In the genomic region with DNA sequence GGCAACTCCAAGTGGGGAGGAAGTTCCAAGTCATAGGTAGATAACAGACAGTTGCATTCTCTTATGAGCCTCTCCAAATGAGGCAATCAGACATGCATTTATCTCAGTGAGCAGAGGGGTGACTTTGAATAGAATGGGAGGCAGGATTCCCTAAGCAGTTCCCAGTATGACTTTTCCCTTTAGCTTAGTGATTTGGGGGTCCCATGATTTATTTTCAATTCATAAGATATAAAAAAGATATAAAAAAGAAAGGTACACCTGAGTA, we compare ENCODE assay signal across 9 cellular contexts. TPM values are rescaled to one million over a fixed set of nuclear protein-coding genes. Genes with fewer than 3 reads are reported as not detected.
DNase-seq lines count a peak whose midpoint lies in the region; ATAC-seq and TF ChIP-seq lines count a peak whose summit lies in the region.
"Had no signal": no experiment of that assay in that cellular context is flagged by ENCODE, and none has a peak within 500 bp of the region (broad histone marks: within the 10 kb centered on the region; RNA-seq: fewer than 3 reads in every experiment).

No MANE protein-coding gene starts in this region.

- H2AK9ac ChIP-seq in IMR-90 (replicated peaks; ENCODE audit: low read depth, low read length, poor library complexity): no peak overlapping the region

- H3K36me3 ChIP-seq in IMR-90 (ENCODE audit: control insufficient read depth, insufficient read depth, low read length): peaks cover 1% of the 10 kb centered on the region
- H3K36me3 ChIP-seq in breast epithelium: no peaks in the 10 kb centered on the region
- H3K36me3 ChIP-seq in mucosa of stomach (ENCODE audit: control insufficient read depth, insufficient read depth, low read length): no peaks in the 10 kb centered on the region

- H3K27me3 ChIP-seq in IMR-90 (ENCODE audit: control insufficient read depth, insufficient read depth, low read length): no peaks in the 10 kb centered on the region
- no peaks in the 10 kb centered on the region for H3K27me3 ChIP-seq in breast epithelium
- no peaks in the 10 kb centered on the region for H3K27me3 ChIP-seq in mucosa of stomach (ENCODE audit: control insufficient read depth, insufficient read depth, low read length)

- H4K5ac ChIP-seq in IMR-90 (ENCODE audit: low read depth, low read length): no peak overlapping the region

- H3K9ac ChIP-seq in IMR-90 (ENCODE audit: low read depth, low read length) (peak overlapping the region; percentile 88; the same call in 1 of the 2 replicates), mucosa of stomach (ENCODE audit: low read length) (peak overlapping the region; percentile 95)

- H3K27ac ChIP-seq in IMR-90 (ENCODE audit: insufficient read depth, low read length): no peak overlapping the region
- H3K27ac ChIP-seq in breast epithelium: peak overlapping the region in 1 of 2 donors; percentile 95

- H3K56ac ChIP-seq in IMR-90 (ENCODE audit: extremely low read depth, insufficient read depth, low read length): no peak overlapping the region

- peaks cover 2% of the 10 kb centered on the region; the same call in 1 of the 2 replicates for H3K4me1 ChIP-seq in IMR-90 (ENCODE audit: control insufficient read depth, insufficient read depth, low read length)
- H3K4me1 ChIP-seq in breast epithelium: no peaks in the 10 kb centered on the region
- H3K4me1 ChIP-seq in mucosa of stomach (ENCODE audit: control insufficient read depth, insufficient read depth, low read length): peaks cover 10% of the 10 kb centered on the region

- no peak overlapping the region for H2BK5ac ChIP-seq in IMR-90 (ENCODE audit: low read depth, low read length, poor library complexity, severe bottlenecking)

- intact Hi-C loops in IMR-90 (cut with micrococcal nuclease): loop anchor here (2.0 to 5.0 kb wide), 2 partner anchors 943 to 1090 kb away; a partner anchor contains a TSS
- intact Hi-C loops in breast epithelium (cut with DNase I; ENCODE audit: low total_unique reads): no loop called here

- no peak overlapping the region for H4K91ac ChIP-seq in IMR-90 (ENCODE audit: insufficient read depth, low read depth, low read length)

- H2BK120ac ChIP-seq in IMR-90 (ENCODE audit: low read depth, low read length): no peak overlapping the region

- peak overlapping the region; percentile 65 for H3K4me2 ChIP-seq in IMR-90 (ENCODE audit: low read depth, low read length)

- TF ChIP-seq RAD21 in IMR-90 (IDR thresholded peaks at IDR 0.05; ENCODE audit: low read length): no peak

- no peak overlapping the region for H2BK20ac ChIP-seq in IMR-90 (ENCODE audit: low read depth, low read length)

- H3K9me3 ChIP-seq in IMR-90 (ENCODE audit: control insufficient read depth, insufficient read depth, low read length) (no peaks in the 10 kb centered on the region), breast epithelium (no peaks in the 10 kb centered on the region), mucosa of stomach (ENCODE audit: control insufficient read depth, low read length) (no peaks in the 10 kb centered on the region)

- H2AFZ ChIP-seq in IMR-90 (replicated peaks; ENCODE audit: low read length, poor library complexity): no peak overlapping the region

- H4K20me1 ChIP-seq in IMR-90 (ENCODE audit: insufficient read depth, low read length): no peaks in the 10 kb centered on the region

- H3K4me3 ChIP-seq in AG04449 (ENCODE audit: low read depth, low read length) (peak overlapping the region; percentile 84), IMR-90 (ENCODE audit: insufficient read depth, low read depth, low read length) (peak overlapping the region; percentile 83), breast epithelium (peak overlapping the region; percentile 84 to 90 (median 87)), mucosa of stomach (ENCODE audit: low read length) (peak overlapping the region; percentile 80)

- dilution Hi-C loops in IMR-90 (cut with HindIII; ENCODE audit: low sequenced_read_pairs, unreplicated experiment): no loop called here

- no peak overlapping the region for H2BK15ac ChIP-seq in IMR-90 (ENCODE audit: low read depth, low read length)

- H4K8ac ChIP-seq in IMR-90 (ENCODE audit: low read depth in 2 of 2, low read length in 2 of 2): peak overlapping the region in 1 of 2 experiments; percentile 17; a peak in 3 of 4 replicates

- peaks cover 2% of the 10 kb centered on the region; the same call in 1 of the 2 replicates for H3K9me1 ChIP-seq in IMR-90 (ENCODE audit: insufficient read depth, low read length)

- peaks cover 18 to 24% of the 10 kb centered on the region in 2 experiments for H3K79me1 ChIP-seq in IMR-90 (ENCODE audit: low read depth in 1 of 2, low read length in 2 of 2)

- no peak for TF ChIP-seq POLR2A in IMR-90 (IDR thresholded peaks at IDR 0.05; ENCODE audit: low read depth, low read length)
- TF ChIP-seq POLR2A in breast epithelium (IDR thresholded peaks at IDR 0.05): no peak

- peak overlapping the region; percentile 92; the same call in 1 of the 2 replicates for H3K23ac ChIP-seq in IMR-90 (ENCODE audit: low read depth, low read length)

- POLR2A ChIA-PET in AG04449 (lab: Yijun Ruan, JAX) (no interaction called here), IMR-90 (lab: Charles Lee; ENCODE audit: unreplicated experiment) (no interaction called here)

- H3K18ac ChIP-seq in IMR-90 (ENCODE audit: low read depth, low read length): no peak overlapping the region

- 0 out of 2 replicates have a peak overlapping the region, but pooled peaks have one; percentile 9 for H3K14ac ChIP-seq in IMR-90 (replicated peaks; ENCODE audit: low read depth, low read length)

- in situ Hi-C loops in IMR-90 (cut with MboI; ENCODE audit: low sequenced_read_pairs): no loop called here

- no peak for DNase-seq in AG04449 (ENCODE audit: low read depth, low spot score)
- no peak for DNase-seq in IMR-90
- DNase-seq in breast epithelium (ENCODE audit: low spot score in 2 of 2): no peak
- no peak for DNase-seq in A172 (ENCODE audit: low spot score)
- no peak for DNase-seq in NCI-H128 (lab: John Stamatoyannopoulos, UW; ENCODE audit: unreplicated experiment)
- DNase-seq: activated naive CD4-positive, alpha-beta T cell had no signal

- peak overlapping the region; percentile 56; the same call in 1 of the 2 replicates for H3K4ac ChIP-seq in IMR-90 (ENCODE audit: low read depth, low read length)

- ATAC-seq in IMR-90 (ENCODE audit: low read depth) (no peak), HG03442 (IDR thresholded peaks at IDR 0.05; ENCODE audit: unreplicated experiment) (no peak), HG03196 (IDR thresholded peaks at IDR 0.05; ENCODE audit: unreplicated experiment) (no peak)

- no peak overlapping the region for H2AK5ac ChIP-seq in IMR-90 (ENCODE audit: low read depth, low read length)

- CTCF ChIA-PET in AG04449 (lab: Yijun Ruan, JAX) (no interaction called here), IMR-90 (lab: Yijun Ruan, JAX) (no interaction called here)

- no peak for TF ChIP-seq CTCF in AG04449 (IDR thresholded peaks at IDR 0.05; ENCODE audit: insufficient read depth, low read length, missing control alignments)
- no peak for TF ChIP-seq CTCF in IMR-90 (conservative IDR thresholded peaks at IDR 0.05; ENCODE audit: low read depth, low read length)
- no peak for TF ChIP-seq CTCF in breast epithelium (IDR thresholded peaks at IDR 0.05)

- BruUV-seq in IMR-90 (replicated peaks; lab: Mats Ljungman, UMichigan): no TSS peak

TF ChIP-seq in IMR-90, 13 proteins besides CTCF, POLR2A, EP300 and RAD21 (continues in another document):
- TF ChIP-seq MAFK (IDR thresholded peaks at IDR 0.05; ENCODE audit: low read depth, low read length) (no peak), BHLHE40 (IDR thresholded peaks at IDR 0.05; ENCODE audit: low read depth, low read length) (no peak), CEBPB (IDR thresholded peaks at IDR 0.05; ENCODE audit: low read depth, low read length) (no peak), MXI1 (IDR thresholded peaks at IDR 0.05; ENCODE audit: borderline replicate concordance, low read depth, low read length) (no peak), CHD1 (IDR thresholded peaks at IDR 0.05; ENCODE audit: low read depth, low read length) (no peak), FOS (IDR thresholded peaks at IDR 0.05; ENCODE audit: low read depth, low read length) (no peak), RFX5 (IDR thresholded peaks at IDR 0.05; ENCODE audit: low read depth, low read length) (no peak), RCOR1 (IDR thresholded peaks at IDR 0.05; ENCODE audit: insufficient replicate concordance, low read length) (no peak), SMC3 (IDR thresholded peaks at IDR 0.05; ENCODE audit: low read depth, low read length) (no peak), MAZ (IDR thresholded peaks at IDR 0.05; ENCODE audit: borderline replicate concordance, low read depth, low read length) (no peak)
- TF ChIP-seq, protein P1, sequence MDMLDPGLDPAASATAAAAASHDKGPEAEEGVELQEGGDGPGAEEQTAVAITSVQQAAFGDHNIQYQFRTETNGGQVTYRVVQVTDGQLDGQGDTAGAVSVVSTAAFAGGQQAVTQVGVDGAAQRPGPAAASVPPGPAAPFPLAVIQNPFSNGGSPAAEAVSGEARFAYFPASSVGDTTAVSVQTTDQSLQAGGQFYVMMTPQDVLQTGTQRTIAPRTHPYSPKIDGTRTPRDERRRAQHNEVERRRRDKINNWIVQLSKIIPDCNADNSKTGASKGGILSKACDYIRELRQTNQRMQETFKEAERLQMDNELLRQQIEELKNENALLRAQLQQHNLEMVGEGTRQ (IDR thresholded peaks at IDR 0.05; ENCODE audit: low read depth, low read length): no peak
- TF ChIP-seq, protein P2, sequence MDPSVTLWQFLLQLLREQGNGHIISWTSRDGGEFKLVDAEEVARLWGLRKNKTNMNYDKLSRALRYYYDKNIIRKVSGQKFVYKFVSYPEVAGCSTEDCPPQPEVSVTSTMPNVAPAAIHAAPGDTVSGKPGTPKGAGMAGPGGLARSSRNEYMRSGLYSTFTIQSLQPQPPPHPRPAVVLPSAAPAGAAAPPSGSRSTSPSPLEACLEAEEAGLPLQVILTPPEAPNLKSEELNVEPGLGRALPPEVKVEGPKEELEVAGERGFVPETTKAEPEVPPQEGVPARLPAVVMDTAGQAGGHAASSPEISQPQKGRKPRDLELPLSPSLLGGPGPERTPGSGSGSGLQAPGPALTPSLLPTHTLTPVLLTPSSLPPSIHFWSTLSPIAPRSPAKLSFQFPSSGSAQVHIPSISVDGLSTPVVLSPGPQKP (IDR thresholded peaks at IDR 0.05; ENCODE audit: borderline replicate concordance, low read depth, low read length): no peak

RNA-seq across cellular contexts. Expression of a gene that starts 0.8 kb away (rescaled TPM):
- total RNA-seq in IMR-90 (2012; rRNA removed): 19.2 and 32.8 TPM in 2 replicates
- polyA plus RNA-seq in IMR-90 (2012; rRNA removed): 7.1 and 8.2 TPM in 2 replicates
- 0.77 and 0.79 TPM in 2 replicates for polyA plus RNA-seq in IMR-90 (2012; cell fraction: cytosol; rRNA removed)
- 0.85 and 10.9 TPM in 2 replicates for polyA plus RNA-seq in IMR-90 (2012; cell fraction: nucleus; rRNA removed; ENCODE audit: low replicate concordance)
- total RNA-seq in breast epithelium: 10 to 100 TPM; 22.6 to 29.9 (median 28.0) TPM
- 21.1 and 22.2 TPM in 2 replicates for total RNA-seq in A172 (2014; rRNA removed; shearing (Covaris generic))

RNA-seq across cellular contexts. Expression of a gene that starts 42.1 kb away (rescaled TPM):
- not detected in 2 replicates for total RNA-seq in IMR-90 (2012; rRNA removed)
- polyA plus RNA-seq in IMR-90 (2012; rRNA removed): not detected in 2 replicates
- polyA plus RNA-seq in IMR-90 (2012; cell fraction: cytosol; rRNA removed): not detected in 2 replicates
- not detected in 2 replicates for polyA plus RNA-seq in IMR-90 (2012; cell fraction: nucleus; rRNA removed; ENCODE audit: low replicate concordance)
- 10 to 100 TPM; 12.9 to 45.2 (median 25.0) TPM for total RNA-seq in breast epithelium
- not detected in 2 replicates for total RNA-seq in A172 (2014; rRNA removed; shearing (Covaris generic))

Comparison
In these comparisons a context has a peak if more than half of its experiments do, and no peak if none do; other contexts are left out.
1. RNA of a gene that starts 42.1 kb away (total RNA-seq): 12.9 to 45.2 TPM in breast epithelium; not detected in IMR-90 and not detected in A172; every median in the first group is over 10 times any median in the second.
2. Peak in every context shown above with its lines, with median percentiles within 50 percentile points of each other: H3K4me3 ChIP-seq.